ENCODE assay signal across 9 cellular contexts in genomic region chr10:64215088-64215487, GRCh38.
"Had no signal": no experiment of that assay in that cellular context is flagged by ENCODE, and none has a peak within 500 bp of the region (broad histone marks: within the 10 kb centered on the region; RNA-seq: fewer than 3 reads in every experiment).

No MANE protein-coding gene starts in this region.

- DNase-seq: GM23248, GOT3, H7, H9, HCEC 1CT, HFFc6 had no signal

- H3K36me3 ChIP-seq: HAP-1 had no signal

- H3K4me3 ChIP-seq: GM23248, GM23338, HAP-1 had no signal

- H3K9me3 ChIP-seq: HAP-1 had no signal

- H2AFZ ChIP-seq: GM23248, GM23338 had no signal

- H3K9ac ChIP-seq: GM23248 had no signal

- H3K4me1 ChIP-seq: HAP-1 had no signal

- ATAC-seq: GM23338, HCT116 had no signal

- H3K4me2 ChIP-seq: GM23338 had no signal

- H3K27ac ChIP-seq: GM23248 had no signal
